ENCODE assay signal across 18 cellular contexts in the genomic region with DNA sequence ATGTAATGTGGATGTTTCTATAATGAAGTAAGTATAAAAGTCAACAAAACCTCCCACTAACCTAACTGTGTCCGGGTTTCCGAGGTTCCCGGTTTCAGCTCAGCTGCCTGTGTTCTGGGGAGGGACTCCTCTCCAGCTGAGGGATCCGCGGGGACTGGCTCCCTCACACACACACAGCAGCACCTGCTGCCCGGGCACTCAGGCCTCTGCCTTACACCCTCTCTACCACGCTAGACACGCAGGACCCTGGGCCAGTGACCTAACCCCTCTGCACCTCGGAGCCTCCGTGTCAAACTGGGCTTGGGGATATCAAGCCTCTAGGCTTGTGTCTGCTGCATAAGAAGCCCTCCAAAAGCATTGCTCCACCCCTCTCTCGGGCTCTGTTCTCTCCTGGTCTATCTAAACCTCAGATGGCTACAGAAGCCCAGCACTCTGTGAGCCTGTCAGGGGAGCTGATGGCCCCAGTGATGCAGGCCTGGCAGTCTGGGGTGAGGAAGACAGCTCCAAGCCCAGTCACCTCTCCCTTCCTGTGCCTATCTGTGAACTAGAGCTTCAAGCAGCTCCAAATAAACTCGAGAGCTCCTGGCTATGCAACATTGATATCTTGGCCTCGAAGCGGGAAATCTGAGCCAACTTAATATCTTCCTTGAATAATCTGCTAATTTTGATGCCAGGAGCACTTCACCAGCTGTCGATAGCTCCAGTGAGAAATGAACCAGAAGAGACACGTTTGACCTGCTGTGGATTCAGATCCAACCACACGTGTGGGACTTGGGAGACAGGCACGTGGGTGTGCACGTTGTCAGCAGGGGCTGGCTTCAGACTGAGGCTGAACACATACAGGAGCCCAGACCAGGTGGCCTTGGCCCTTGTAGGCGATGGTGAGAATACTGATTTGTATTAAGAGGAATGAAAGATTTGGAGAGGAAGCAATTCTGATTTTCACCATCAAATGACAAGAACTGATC.
DNase-seq lines count a peak whose midpoint lies in the region; TF ChIP-seq lines count a peak whose summit lies in the region.
"Had no signal": no experiment of that assay in that cellular context is flagged by ENCODE, and none has a peak within 500 bp of the region (broad histone marks: within the 10 kb centered on the region; RNA-seq: fewer than 3 reads in every experiment).

No MANE protein-coding gene starts in this region.

- intact Hi-C loops in mammary epithelial cell (cut with micrococcal nuclease) (no loop called here), thyroid gland (cut with DNase I) (no loop called here), testis (cut with DNase I; ENCODE audit: low total_unique reads) (no loop called here)

- no peak for TF ChIP-seq POLR2A in thyroid gland (IDR thresholded peaks at IDR 0.05)
- TF ChIP-seq POLR2A in testis (IDR thresholded peaks at IDR 0.05) = no peak

- peaks cover 3% of the 10 kb centered on the region for H3K9me3 ChIP-seq in mammary epithelial cell (replicated peaks; ENCODE audit: insufficient read depth, low read length)
- no peaks in the 10 kb centered on the region for H3K9me3 ChIP-seq in NT2/D1 (ENCODE audit: insufficient read depth, low read length)
- H3K9me3 ChIP-seq in thyroid gland = no peaks in the 10 kb centered on the region
- H3K9me3 ChIP-seq in testis = no peaks in the 10 kb centered on the region
- H3K9me3 ChIP-seq: ascending aorta, heart left ventricle had no signal

- DNase-seq in T47D (ENCODE audit: low read depth in 1 of 2, low spot score in 1 of 2) (peak; percentile 79 to 81), mammary epithelial cell (no peak), NT2/D1 (ENCODE audit: low read depth, low spot score) (no peak), left kidney (ENCODE audit: low read depth, low spot score) (peak; percentile 60), thyroid gland (peak; percentile 10 to 18), kidney glomerular epithelial cell (lab: John Stamatoyannopoulos, UW) (no peak), AG08396 (ENCODE audit: low spot score) (no peak), testis (no peak)
- DNase-seq: activated CD4-positive, alpha-beta memory T cell treated with anti-CD3 and anti-CD28 coated beads for 36 hours; activated T-cell treated with anti-CD3 and anti-CD28 coated beads, Interleukin-2, amount 50 U/mL, for 24 hours; heart left ventricle; immature natural killer cell; mesenchymal stem cell; NCI-H1417 treated with DMSO at 0.1 percent for 48 hours; small intestine; stimulated activated CD4-positive, alpha-beta T cell treated with anti-CD3 and anti-CD28 coated beads, Interleukin-4, amount 100 ng/mL, for 24 hours had no signal

- H3K79me2 ChIP-seq in mammary epithelial cell (ENCODE audit: insufficient read depth, low read length) = no peaks in the 10 kb centered on the region

- H3K36me3 ChIP-seq in mammary epithelial cell (ENCODE audit: insufficient read depth, low read length) (no peaks in the 10 kb centered on the region), NT2/D1 (ENCODE audit: insufficient read depth, insufficient read length, low read length) (no peaks in the 10 kb centered on the region), thyroid gland (no peaks in the 10 kb centered on the region), testis (ENCODE audit: low read depth, missing control alignments) (no peaks in the 10 kb centered on the region)
- H3K36me3 ChIP-seq: ascending aorta, heart left ventricle had no signal

- H3K4me1 ChIP-seq in mammary epithelial cell (ENCODE audit: insufficient read depth, low read length) (no peaks in the 10 kb centered on the region), NT2/D1 (ENCODE audit: insufficient read depth, insufficient read length) (peaks cover 3% of the 10 kb centered on the region), thyroid gland (peaks cover 8 to 10% of the 10 kb centered on the region in 2 donors), testis (no peaks in the 10 kb centered on the region)
- H3K4me1 ChIP-seq: ascending aorta, heart left ventricle had no signal

- H3K4me2 ChIP-seq in mammary epithelial cell (ENCODE audit: insufficient read depth, low read depth, low read length) = no peak overlapping the region

- TF ChIP-seq CTCF in mammary epithelial cell (conservative IDR thresholded peaks at IDR 0.05 in 1 of 2, IDR thresholded peaks at IDR 0.05 in 1 of 2; ENCODE audit: extremely low read depth in 1 of 2, insufficient read depth in 1 of 2, low read depth in 1 of 2, low read length in 2 of 2) (no peak), thyroid gland (IDR thresholded peaks at IDR 0.05) (no peak), testis (IDR thresholded peaks at IDR 0.05) (no peak)

- H4K20me1 ChIP-seq in mammary epithelial cell (ENCODE audit: insufficient read depth, low read length) = no peaks in the 10 kb centered on the region

- CTCF ChIA-PET in mammary epithelial cell (lab: Charles Lee; ENCODE audit: low non-redundant PET) = no interaction called here

- H2AFZ ChIP-seq in mammary epithelial cell (ENCODE audit: low read depth, low read length) = no peak overlapping the region

- BruUV-seq in mammary epithelial cell (replicated peaks; lab: Mats Ljungman, UMichigan) = no TSS peak

- dilution Hi-C loops in mammary epithelial cell (cut with HindIII; ENCODE audit: low sequenced_read_pairs) = loop anchor here (5.0 kb wide), 1 partner anchor 47 kb away; no protein-coding TSS in a partner anchor

- H3K27ac ChIP-seq in mammary epithelial cell (ENCODE audit: insufficient read depth, low read depth, low read length) = no peak overlapping the region
- H3K27ac ChIP-seq in thyroid gland = no peak overlapping the region
- no peak overlapping the region for H3K27ac ChIP-seq in testis
- H3K27ac ChIP-seq: ascending aorta, heart left ventricle, VCaP had no signal

- H3K27me3 ChIP-seq in mammary epithelial cell (ENCODE audit: insufficient read depth, low read length) = no peaks in the 10 kb centered on the region
- peaks cover 27% of the 10 kb centered on the region for H3K27me3 ChIP-seq in NT2/D1 (ENCODE audit: insufficient read depth, insufficient read length)
- no peaks in the 10 kb centered on the region for H3K27me3 ChIP-seq in thyroid gland
- no peaks in the 10 kb centered on the region for H3K27me3 ChIP-seq in testis
- H3K27me3 ChIP-seq: ascending aorta had no signal

- no peak overlapping the region for H3K4me3 ChIP-seq in mammary epithelial cell (replicated peaks in 1 of 3; ENCODE audit: insufficient read depth in 1 of 3, low read depth in 2 of 3, low read length in 3 of 3)
- H3K4me3 ChIP-seq in NT2/D1 (ENCODE audit: insufficient read length, low read depth) = no peak overlapping the region
- H3K4me3 ChIP-seq in thyroid gland (replicated peaks in 1 of 3) = no peak overlapping the region
- no peak overlapping the region for H3K4me3 ChIP-seq in testis
- H3K4me3 ChIP-seq: ascending aorta, heart left ventricle had no signal

- in situ Hi-C loops in T47D (cut with HindIII; ENCODE audit: low pct_unique_long_range_greater_than_20kb, low sequenced_read_pairs) = no loop called here
- in situ Hi-C loops in mammary epithelial cell (cut with MboI; ENCODE audit: low sequenced_read_pairs in 2 of 2) = no loop called here

- 55% methylated on average over 13 of the region's 20 CpGs for WGBS in mammary epithelial cell (ENCODE audit: low coverage, missing lambda C conversion rate)
- 46 to 50% methylated on average over 18 to 20 of the region's 20 CpGs for WGBS in thyroid gland, 2 donors
- 48 to 60% methylated on average over 18 to 20 of the region's 20 CpGs for WGBS in testis, 2 donors

- no peak overlapping the region for H3K9ac ChIP-seq in mammary epithelial cell (ENCODE audit: insufficient read depth, low read length)
- peak overlapping the region; percentile 10 for H3K9ac ChIP-seq in NT2/D1 (ENCODE audit: insufficient read length, low read depth)

Comparison
In these comparisons a context has a peak if more than half of its experiments do, and no peak if none do; other contexts are left out.
1. DNase-seq: peak in T47D (2 of 2), left kidney (single experiment) and thyroid gland (2 of 2); none in mammary epithelial cell (single experiment), NT2/D1 (single experiment), kidney glomerular epithelial cell (single experiment), AG08396 (single experiment) and testis (single experiment).